ENCODE assay signal across 1 cellular context in genomic region chr1:246068619-246069509, GRCh38.
TF ChIP-seq lines count a peak whose summit lies in the region.

No MANE protein-coding gene starts in this region.

TF ChIP-seq in K562, 482 proteins besides CTCF, POLR2A, EP300 and RAD21 (continued from another document and continues in another):
- TF ChIP-seq GTF2E2 (tag; IDR thresholded peaks at IDR 0.05) = no peak
- TF ChIP-seq EZH2 (IDR thresholded peaks at IDR 0.05; ENCODE audit: borderline replicate concordance, low read depth, low read length) = no peak
- TF ChIP-seq LARP7 (IDR thresholded peaks at IDR 0.05) = no peak
- 0 out of 2 replicates have a peak, but pooled peaks have one; percentile 33 for TF ChIP-seq ESRRA (IDR thresholded peaks at IDR 0.05; ENCODE audit: borderline replicate concordance, low read depth)
- no peak for TF ChIP-seq NFE2L1 (tag; IDR thresholded peaks at IDR 0.05; ENCODE audit: borderline replicate concordance, low read depth)
- peak; percentile 56; the same call in 1 of the 2 replicates for TF ChIP-seq HDAC2 (IDR thresholded peaks at IDR 0.05)
- TF ChIP-seq GATAD2B (IDR thresholded peaks at IDR 0.05; ENCODE audit: borderline replicate concordance) = 0 out of 2 replicates have a peak, but pooled peaks have one; percentile 39
- peak; percentile 77; the same call in 1 of the 2 replicates for TF ChIP-seq SMARCC2 (IDR thresholded peaks at IDR 0.05; ENCODE audit: low read depth)
- peak; percentile 33; the same call in 1 of the 2 replicates for TF ChIP-seq NCOA6 (IDR thresholded peaks at IDR 0.05)
- TF ChIP-seq ZNF253 (CRISPR knock-in tag; conservative IDR thresholded peaks at IDR 0.05) = no peak
- TF ChIP-seq TFAM (CRISPR knock-in tag; conservative IDR thresholded peaks at IDR 0.05) = no peak
- no peak for TF ChIP-seq PCBP2 (IDR thresholded peaks at IDR 0.05; ENCODE audit: low read depth, low read length, poor library complexity, severe bottlenecking)
- peak; percentile 88 for TF ChIP-seq SMARCA4 (IDR thresholded peaks at IDR 0.05)
- TF ChIP-seq, protein P1, sequence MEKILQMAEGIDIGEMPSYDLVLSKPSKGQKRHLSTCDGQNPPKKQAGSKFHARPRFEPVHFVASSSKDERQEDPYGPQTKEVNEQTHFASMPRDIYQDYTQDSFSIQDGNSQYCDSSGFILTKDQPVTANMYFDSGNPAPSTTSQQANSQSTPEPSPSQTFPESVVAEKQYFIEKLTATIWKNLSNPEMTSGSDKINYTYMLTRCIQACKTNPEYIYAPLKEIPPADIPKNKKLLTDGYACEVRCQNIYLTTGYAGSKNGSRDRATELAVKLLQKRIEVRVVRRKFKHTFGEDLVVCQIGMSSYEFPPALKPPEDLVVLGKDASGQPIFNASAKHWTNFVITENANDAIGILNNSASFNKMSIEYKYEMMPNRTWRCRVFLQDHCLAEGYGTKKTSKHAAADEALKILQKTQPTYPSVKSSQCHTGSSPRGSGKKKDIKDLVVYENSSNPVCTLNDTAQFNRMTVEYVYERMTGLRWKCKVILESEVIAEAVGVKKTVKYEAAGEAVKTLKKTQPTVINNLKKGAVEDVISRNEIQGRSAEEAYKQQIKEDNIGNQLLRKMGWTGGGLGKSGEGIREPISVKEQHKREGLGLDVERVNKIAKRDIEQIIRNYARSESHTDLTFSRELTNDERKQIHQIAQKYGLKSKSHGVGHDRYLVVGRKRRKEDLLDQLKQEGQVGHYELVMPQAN (IDR thresholded peaks at IDR 0.05; ENCODE audit: borderline replicate concordance) = no peak
- TF ChIP-seq ZNF592 (IDR thresholded peaks at IDR 0.05) = peak; percentile 35; the same call in 1 of the 2 replicates
- TF ChIP-seq CREM (IDR thresholded peaks at IDR 0.05; ENCODE audit: low read depth) = peak; percentile 12; the same call in 1 of the 2 replicates
- peak; percentile 79; the same call in 1 of the 2 replicates for TF ChIP-seq SMARCE1 (IDR thresholded peaks at IDR 0.05)
- TF ChIP-seq PML (IDR thresholded peaks at IDR 0.05; ENCODE audit: low read length) = 0 out of 2 replicates have a peak, but pooled peaks have one; percentile 34
- TF ChIP-seq, protein P2, sequence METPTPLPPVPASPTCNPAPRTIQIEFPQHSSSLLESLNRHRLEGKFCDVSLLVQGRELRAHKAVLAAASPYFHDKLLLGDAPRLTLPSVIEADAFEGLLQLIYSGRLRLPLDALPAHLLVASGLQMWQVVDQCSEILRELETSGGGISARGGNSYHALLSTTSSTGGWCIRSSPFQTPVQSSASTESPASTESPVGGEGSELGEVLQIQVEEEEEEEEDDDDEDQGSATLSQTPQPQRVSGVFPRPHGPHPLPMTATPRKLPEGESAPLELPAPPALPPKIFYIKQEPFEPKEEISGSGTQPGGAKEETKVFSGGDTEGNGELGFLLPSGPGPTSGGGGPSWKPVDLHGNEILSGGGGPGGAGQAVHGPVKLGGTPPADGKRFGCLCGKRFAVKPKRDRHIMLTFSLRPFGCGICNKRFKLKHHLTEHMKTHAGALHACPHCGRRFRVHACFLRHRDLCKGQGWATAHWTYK (CRISPR knock-in tag; IDR thresholded peaks at IDR 0.05) = no peak
- no peak for TF ChIP-seq ZNF79 (CRISPR knock-in tag; IDR thresholded peaks at IDR 0.05; ENCODE audit: low read depth)
- TF ChIP-seq RBM14 (IDR thresholded peaks at IDR 0.05; ENCODE audit: borderline replicate concordance, insufficient read depth, low read depth, low read length) = no peak
- no peak for TF ChIP-seq KAT8 (IDR thresholded peaks at IDR 0.05; ENCODE audit: low read depth)
- peak; percentile 76 to 82 for TF ChIP-seq KDM1A (IDR thresholded peaks at IDR 0.05)
- TF ChIP-seq NFIX (CRISPR knock-in tag; IDR thresholded peaks at IDR 0.05; ENCODE audit: low read depth) = no peak
- TF ChIP-seq DIDO1 (tag; IDR thresholded peaks at IDR 0.05; ENCODE audit: low read depth) = no peak
- peak; percentile 79 for TF ChIP-seq TAL1 (IDR thresholded peaks at IDR 0.05)
- TF ChIP-seq ZNF232 (CRISPR knock-in tag; IDR thresholded peaks at IDR 0.05) = no peak
- peak; percentile 86 for TF ChIP-seq TCF3 (CRISPR knock-in tag; IDR thresholded peaks at IDR 0.05)
- peak; percentile 85 for TF ChIP-seq TEAD4 (IDR thresholded peaks at IDR 0.05; ENCODE audit: low read length)
- no peak for TF ChIP-seq TEAD4 (CRISPR knock-in tag; IDR thresholded peaks at IDR 0.05; ENCODE audit: borderline replicate concordance)
- TF ChIP-seq, protein P3, sequence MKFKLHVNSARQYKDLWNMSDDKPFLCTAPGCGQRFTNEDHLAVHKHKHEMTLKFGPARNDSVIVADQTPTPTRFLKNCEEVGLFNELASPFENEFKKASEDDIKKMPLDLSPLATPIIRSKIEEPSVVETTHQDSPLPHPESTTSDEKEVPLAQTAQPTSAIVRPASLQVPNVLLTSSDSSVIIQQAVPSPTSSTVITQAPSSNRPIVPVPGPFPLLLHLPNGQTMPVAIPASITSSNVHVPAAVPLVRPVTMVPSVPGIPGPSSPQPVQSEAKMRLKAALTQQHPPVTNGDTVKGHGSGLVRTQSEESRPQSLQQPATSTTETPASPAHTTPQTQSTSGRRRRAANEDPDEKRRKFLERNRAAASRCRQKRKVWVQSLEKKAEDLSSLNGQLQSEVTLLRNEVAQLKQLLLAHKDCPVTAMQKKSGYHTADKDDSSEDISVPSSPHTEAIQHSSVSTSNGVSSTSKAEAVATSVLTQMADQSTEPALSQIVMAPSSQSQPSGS (CRISPR knock-in tag; IDR thresholded peaks at IDR 0.05) = no peak
- peak; percentile 93 for TF ChIP-seq DPF2 (IDR thresholded peaks at IDR 0.05)
- TF ChIP-seq RBM25 (IDR thresholded peaks at IDR 0.05; ENCODE audit: low read depth, low read length, severe bottlenecking) = peak; percentile 70
- no peak for TF ChIP-seq NR2F6 (CRISPR knock-in tag; IDR thresholded peaks at IDR 0.05)
- peak; percentile 39 for TF ChIP-seq MTA2 (IDR thresholded peaks at IDR 0.05; ENCODE audit: low read depth)
- peak; percentile 67 for TF ChIP-seq ZFP36 (IDR thresholded peaks at IDR 0.05; ENCODE audit: low read depth, low read length, partially characterized antibody)
- peak; percentile 52 to 74; a peak in 3 of 4 replicates for TF ChIP-seq TRIM24 (IDR thresholded peaks at IDR 0.05)
- peak; percentile 50; the same call in 1 of the 2 replicates for TF ChIP-seq STAT5A (IDR thresholded peaks at IDR 0.05; ENCODE audit: borderline replicate concordance, low read length)
- TF ChIP-seq MNT (conservative IDR thresholded peaks at IDR 0.05) = peak in 1 of 2 experiments; percentile 26; a peak in 1 of 4 replicates
- TF ChIP-seq, protein P4, sequence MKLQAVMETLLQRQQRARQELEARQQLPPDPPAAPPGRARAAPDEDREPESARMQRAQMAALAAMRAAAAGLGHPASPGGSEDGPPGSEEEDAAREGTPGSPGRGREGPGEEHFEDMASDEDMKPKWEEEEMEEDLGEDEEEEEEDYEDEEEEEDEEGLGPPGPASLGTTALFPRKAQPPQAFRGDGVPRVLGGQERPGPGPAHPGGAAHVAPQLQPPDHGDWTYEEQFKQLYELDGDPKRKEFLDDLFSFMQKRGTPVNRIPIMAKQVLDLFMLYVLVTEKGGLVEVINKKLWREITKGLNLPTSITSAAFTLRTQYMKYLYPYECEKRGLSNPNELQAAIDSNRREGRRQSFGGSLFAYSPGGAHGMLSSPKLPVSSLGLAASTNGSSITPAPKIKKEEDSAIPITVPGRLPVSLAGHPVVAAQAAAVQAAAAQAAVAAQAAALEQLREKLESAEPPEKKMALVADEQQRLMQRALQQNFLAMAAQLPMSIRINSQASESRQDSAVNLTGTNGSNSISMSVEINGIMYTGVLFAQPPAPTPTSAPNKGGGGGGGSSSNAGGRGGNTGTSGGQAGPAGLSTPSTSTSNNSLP (IDR thresholded peaks at IDR 0.05; ENCODE audit: borderline replicate concordance, low read depth, low read length) = peak; percentile 92
- peak in 1 of 2 experiments; percentile 86; a peak in 2 of 4 replicates for TF ChIP-seq RCOR1 (IDR thresholded peaks at IDR 0.05; ENCODE audit: borderline replicate concordance in 1 of 2, low read depth in 2 of 2, low read length in 2 of 2)
- TF ChIP-seq MEF2A (IDR thresholded peaks at IDR 0.05; ENCODE audit: control insufficient read depth, low read depth, low read length) = peak; percentile 46; the same call in 1 of the 2 replicates
- TF ChIP-seq BRD9 (IDR thresholded peaks at IDR 0.05; ENCODE audit: low read depth, partially characterized antibody) = peak; percentile 76
- no peak for TF ChIP-seq HNRNPH1 (optimal IDR thresholded peaks at IDR 0.05; ENCODE audit: low read depth, low read length)
- no peak for TF ChIP-seq PHF21A (IDR thresholded peaks at IDR 0.05; ENCODE audit: borderline replicate concordance, low read depth)
- no peak for TF ChIP-seq ZNF639 (CRISPR knock-in tag; conservative IDR thresholded peaks at IDR 0.05 in 1 of 2, IDR thresholded peaks at IDR 0.05 in 1 of 2)
- peak; percentile 92 for TF ChIP-seq ARID1B (IDR thresholded peaks at IDR 0.05)
- TF ChIP-seq EHMT2 (IDR thresholded peaks at IDR 0.05) = no peak
- no peak for TF ChIP-seq PRMT5 (CRISPR knock-in tag; IDR thresholded peaks at IDR 0.05)
- TF ChIP-seq, protein P5, sequence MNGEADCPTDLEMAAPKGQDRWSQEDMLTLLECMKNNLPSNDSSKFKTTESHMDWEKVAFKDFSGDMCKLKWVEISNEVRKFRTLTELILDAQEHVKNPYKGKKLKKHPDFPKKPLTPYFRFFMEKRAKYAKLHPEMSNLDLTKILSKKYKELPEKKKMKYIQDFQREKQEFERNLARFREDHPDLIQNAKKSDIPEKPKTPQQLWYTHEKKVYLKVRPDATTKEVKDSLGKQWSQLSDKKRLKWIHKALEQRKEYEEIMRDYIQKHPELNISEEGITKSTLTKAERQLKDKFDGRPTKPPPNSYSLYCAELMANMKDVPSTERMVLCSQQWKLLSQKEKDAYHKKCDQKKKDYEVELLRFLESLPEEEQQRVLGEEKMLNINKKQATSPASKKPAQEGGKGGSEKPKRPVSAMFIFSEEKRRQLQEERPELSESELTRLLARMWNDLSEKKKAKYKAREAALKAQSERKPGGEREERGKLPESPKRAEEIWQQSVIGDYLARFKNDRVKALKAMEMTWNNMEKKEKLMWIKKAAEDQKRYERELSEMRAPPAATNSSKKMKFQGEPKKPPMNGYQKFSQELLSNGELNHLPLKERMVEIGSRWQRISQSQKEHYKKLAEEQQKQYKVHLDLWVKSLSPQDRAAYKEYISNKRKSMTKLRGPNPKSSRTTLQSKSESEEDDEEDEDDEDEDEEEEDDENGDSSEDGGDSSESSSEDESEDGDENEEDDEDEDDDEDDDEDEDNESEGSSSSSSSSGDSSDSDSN (IDR thresholded peaks at IDR 0.05; ENCODE audit: borderline replicate concordance in 1 of 2, low read depth in 2 of 2, low read length in 2 of 2) = no peak
- peak; percentile 59 for TF ChIP-seq CCNT2 (IDR thresholded peaks at IDR 0.05; ENCODE audit: borderline replicate concordance, extremely low read depth, insufficient read length, low read depth, low read length)
- peak; percentile 57 for TF ChIP-seq NFIC (IDR thresholded peaks at IDR 0.05)
- TF ChIP-seq FOXM1 (IDR thresholded peaks at IDR 0.05; ENCODE audit: low read depth) = peak; percentile 48; the same call in 1 of the 2 replicates
- no peak for TF ChIP-seq FOXM1 (CRISPR knock-in tag; IDR thresholded peaks at IDR 0.05; ENCODE audit: low read depth)
- TF ChIP-seq ZKSCAN1 (IDR thresholded peaks at IDR 0.05; ENCODE audit: low read depth, low read length) = 0 out of 2 replicates have a peak, but pooled peaks have one; percentile 64
- peak; percentile 54 for TF ChIP-seq HDAC3 (IDR thresholded peaks at IDR 0.05; ENCODE audit: borderline replicate concordance, partially characterized antibody)
- peak; percentile 92 for TF ChIP-seq CBFA2T3 (IDR thresholded peaks at IDR 0.05)
